ENCODE assay signal across 17 cellular contexts in genomic region chr6:30709101-30709868, GRCh38. TPM values are rescaled to one million over a fixed set of nuclear protein-coding genes. Genes with fewer than 3 reads are reported as not detected.
A peak's percentile ranks its signal among the peaks of the same experiment; 100 is the strongest.
DNase-seq lines count a peak whose midpoint lies in the region; ATAC-seq and TF ChIP-seq lines count a peak whose summit lies in the region.
"Had no signal": no experiment of that assay in that cellular context is flagged by ENCODE, and none has a peak within 500 bp of the region (broad histone marks: within the 10 kb centered on the region; RNA-seq: fewer than 3 reads in every experiment).

No MANE protein-coding gene starts in this region.

- TF ChIP-seq CTCF in endothelial cell (IDR thresholded peaks at IDR 0.05; ENCODE audit: unreplicated experiment) = no peak
- no peak for TF ChIP-seq CTCF in right lobe of liver (IDR thresholded peaks at IDR 0.05)

- H3K4me3 ChIP-seq in right lobe of liver = no peak overlapping the region
- H3K4me3 ChIP-seq: GM23338 had no signal

- peaks cover 0 to 31% (median 15%) of the 10 kb centered on the region in 4 donors for H3K4me1 ChIP-seq in right lobe of liver

- CTCF ChIA-PET in activated CD4-positive, alpha-beta T cell treated with anti-CD3 and anti-CD28 coated beads, Interleukin-2, amount 10 ng/mL, durations not matched to agents 7 days and 5 days (lab: Charles Lee) = interaction anchor here (1.3 to 4.2 kb wide), 5 partner anchors 11 to 30 kb away, joined by 3 to 27 read pairs (median 4); no protein-coding TSS in a partner anchor

- H3K36me3 Mint-ChIP-seq in stimulated activated naive CD8-positive, alpha-beta T cell treated with anti-CD3 and anti-CD28 coated beads, Interleukin-15, Interleukin-2, amounts not matched to agents 100 ng/mL and 50 ng/mL, for 24 hours (ENCODE audit: low read depth) = peaks cover 73% of the 10 kb centered on the region
- peaks cover 60% of the 10 kb centered on the region for H3K36me3 Mint-ChIP-seq in endothelial cell (ENCODE audit: low read depth, unreplicated experiment)
- H3K36me3 Mint-ChIP-seq in immature natural killer cell = peaks cover 19 to 54% (median 38%) of the 10 kb centered on the region in 3 donors
- peaks cover 66% of the 10 kb centered on the region for H3K36me3 Mint-ChIP-seq in activated CD4-positive, alpha-beta T cell treated with anti-CD3 and anti-CD28 coated beads, Interleukin-2, amount 10 ng/mL, durations not matched to agents 7 days and 5 days (ENCODE audit: low read depth)

- peaks cover 15% of the 10 kb centered on the region for H3K4me1 Mint-ChIP-seq in stimulated activated naive CD8-positive, alpha-beta T cell treated with anti-CD3 and anti-CD28 coated beads, Interleukin-15, Interleukin-2, amounts not matched to agents 100 ng/mL and 50 ng/mL, for 24 hours (ENCODE audit: low read depth)
- peaks cover 31% of the 10 kb centered on the region for H3K4me1 Mint-ChIP-seq in stimulated activated naive CD8-positive, alpha-beta T cell treated with anti-CD3 and anti-CD28 coated beads, Interleukin-15, amount 100 ng/mL, for 72 hours
- H3K4me1 Mint-ChIP-seq in endothelial cell (ENCODE audit: unreplicated experiment) = peaks cover 7% of the 10 kb centered on the region
- H3K4me1 Mint-ChIP-seq in immature natural killer cell = peaks cover 32 to 33% of the 10 kb centered on the region in 2 donors
- H3K4me1 Mint-ChIP-seq in activated CD4-positive, alpha-beta T cell treated with anti-CD3 and anti-CD28 coated beads, Interleukin-2, amount 10 ng/mL, durations not matched to agents 7 days and 5 days = peaks cover 39% of the 10 kb centered on the region

- H3K9me3 Mint-ChIP-seq in stimulated activated naive CD8-positive, alpha-beta T cell treated with anti-CD3 and anti-CD28 coated beads, Interleukin-15, Interleukin-2, amounts not matched to agents 100 ng/mL and 50 ng/mL, for 24 hours = no peaks in the 10 kb centered on the region
- H3K9me3 Mint-ChIP-seq in stimulated activated naive CD8-positive, alpha-beta T cell treated with anti-CD3 and anti-CD28 coated beads, Interleukin-15, amount 100 ng/mL, for 72 hours = no peaks in the 10 kb centered on the region
- H3K9me3 Mint-ChIP-seq in endothelial cell (ENCODE audit: unreplicated experiment) (no peaks in the 10 kb centered on the region), immature natural killer cell (no peaks in the 10 kb centered on the region)
- no peaks in the 10 kb centered on the region for H3K9me3 Mint-ChIP-seq in activated CD4-positive, alpha-beta T cell treated with anti-CD3 and anti-CD28 coated beads, Interleukin-2, amount 10 ng/mL, durations not matched to agents 7 days and 5 days
- H3K9me3 Mint-ChIP-seq: CD8-positive, alpha-beta memory T cell; GM23338 had no signal

- H3K27me3 Mint-ChIP-seq in stimulated activated naive CD8-positive, alpha-beta T cell treated with anti-CD3 and anti-CD28 coated beads, Interleukin-15, Interleukin-2, amounts not matched to agents 100 ng/mL and 50 ng/mL, for 24 hours = no peaks in the 10 kb centered on the region
- H3K27me3 Mint-ChIP-seq in stimulated activated naive CD8-positive, alpha-beta T cell treated with anti-CD3 and anti-CD28 coated beads, Interleukin-15, amount 100 ng/mL, for 72 hours = no peaks in the 10 kb centered on the region
- peaks cover 4% of the 10 kb centered on the region for H3K27me3 Mint-ChIP-seq in endothelial cell (ENCODE audit: unreplicated experiment)
- H3K27me3 Mint-ChIP-seq in immature natural killer cell (ENCODE audit: low read depth in 3 of 3) = peaks cover 0 to 2% (median 1%) of the 10 kb centered on the region in 3 donors
- no peaks in the 10 kb centered on the region for H3K27me3 Mint-ChIP-seq in activated CD4-positive, alpha-beta T cell treated with anti-CD3 and anti-CD28 coated beads, Interleukin-2, amount 10 ng/mL, durations not matched to agents 7 days and 5 days
- H3K27me3 Mint-ChIP-seq: CD8-positive, alpha-beta memory T cell had no signal

- TF ChIP-seq POLR2A in right lobe of liver (IDR thresholded peaks at IDR 0.05) = peak; percentile 23

- POLR2A ChIA-PET in activated CD4-positive, alpha-beta T cell treated with anti-CD3 and anti-CD28 coated beads, Interleukin-2, amount 10 ng/mL, durations not matched to agents 7 days and 5 days (lab: Charles Lee) = no interaction called here

- peak overlapping the region in 2 of 3 donors; percentile 42 to 59 for H3K27ac ChIP-seq in right lobe of liver

- no peaks in the 10 kb centered on the region for H3K27me3 ChIP-seq in right lobe of liver

- intact Hi-C loops in right lobe of liver (cut with DNase I) = no loop called here

- no peaks in the 10 kb centered on the region for H3K9me3 ChIP-seq in right lobe of liver

- 64% methylated on average over 2 of the region's 2 CpGs for WGBS in right lobe of liver (ENCODE audit: insufficient coverage, low coverage, low lambda C conversion rate, missing lambda C conversion rate)

- H3K27ac Mint-ChIP-seq in stimulated activated naive CD8-positive, alpha-beta T cell treated with anti-CD3 and anti-CD28 coated beads, Interleukin-15, Interleukin-2, amounts not matched to agents 100 ng/mL and 50 ng/mL, for 24 hours = peak overlapping the region; percentile 1
- H3K27ac Mint-ChIP-seq in stimulated activated naive CD8-positive, alpha-beta T cell treated with anti-CD3 and anti-CD28 coated beads, Interleukin-15, amount 100 ng/mL, for 72 hours = no peak overlapping the region
- H3K27ac Mint-ChIP-seq in endothelial cell (ENCODE audit: unreplicated experiment) (no peak overlapping the region), immature natural killer cell (peak overlapping the region in 3 of 6 donors; percentile 9 to 54 (median 14))
- H3K27ac Mint-ChIP-seq in activated CD4-positive, alpha-beta T cell treated with anti-CD3 and anti-CD28 coated beads, Interleukin-2, amount 10 ng/mL, durations not matched to agents 7 days and 5 days = no peak overlapping the region
- H3K27ac Mint-ChIP-seq: GM23338 had no signal

- ATAC-seq in stimulated activated naive CD8-positive, alpha-beta T cell treated with anti-CD3 and anti-CD28 coated beads, Interleukin-15, amount 100 ng/mL, for 72 hours = no peak
- ATAC-seq in right lobe of liver = peak; percentile 89 to 93 (median 92)
- no peak for ATAC-seq in HG02840 (IDR thresholded peaks at IDR 0.05; ENCODE audit: low FRiP score, unreplicated experiment)
- ATAC-seq: GM23338, PC-3 had no signal

- H3K36me3 ChIP-seq in right lobe of liver = peaks cover 0 to 15% (median 8%) of the 10 kb centered on the region in 4 donors

- no peak for DNase-seq in stimulated activated naive CD8-positive, alpha-beta T cell treated with anti-CD3 and anti-CD28 coated beads, Interleukin-15, amount 100 ng/mL, for 72 hours
- DNase-seq in endothelial cell (ENCODE audit: low spot score) = no peak
- peak in 2 of 3 donors; percentile 0 to 13 for DNase-seq in right lobe of liver
- DNase-seq in immature natural killer cell = no peak
- no peak for DNase-seq in SIG-M5 (lab: John Stamatoyannopoulos, UW)
- no peak for DNase-seq in activated CD4-positive, alpha-beta T cell treated with anti-CD3 and anti-CD28 coated beads, Interleukin-2, amount 10 ng/mL, durations not matched to agents 7 days and 5 days
- DNase-seq: C1 segment of cervical spinal cord; CD8-positive, alpha-beta memory T cell; DMS79; HCEC 1CT; NCI-H1694 treated with DMSO at 0.1 percent for 48 hours; NCI-H345; NCI-H524 treated with DMSO at 0.1 percent for 48 hours; PC-3 had no signal

- H3K4me3 Mint-ChIP-seq in stimulated activated naive CD8-positive, alpha-beta T cell treated with anti-CD3 and anti-CD28 coated beads, Interleukin-15, Interleukin-2, amounts not matched to agents 100 ng/mL and 50 ng/mL, for 24 hours = no peak overlapping the region
- H3K4me3 Mint-ChIP-seq in stimulated activated naive CD8-positive, alpha-beta T cell treated with anti-CD3 and anti-CD28 coated beads, Interleukin-15, amount 100 ng/mL, for 72 hours = no peak overlapping the region
- H3K4me3 Mint-ChIP-seq in endothelial cell (ENCODE audit: unreplicated experiment) (peak overlapping the region; percentile 17), immature natural killer cell (no peak overlapping the region)
- no peak overlapping the region for H3K4me3 Mint-ChIP-seq in activated CD4-positive, alpha-beta T cell treated with anti-CD3 and anti-CD28 coated beads, Interleukin-2, amount 10 ng/mL, durations not matched to agents 7 days and 5 days
- H3K4me3 Mint-ChIP-seq: CD8-positive, alpha-beta memory T cell; GM23338 had no signal

RNA-seq across cellular contexts. Expression of gene MDC1, which starts 7.8 kb away (rescaled TPM):
- 51.7 TPM for total RNA-seq in endothelial cell (ENCODE audit: unreplicated experiment)
- total RNA-seq in right lobe of liver = 10 to 100 TPM in 4 of 6 experiments, 1 to 10 TPM in 2; 8.8 to 15.5 (median 12.1) TPM
- 10 to 100 TPM in 1 of 3 donors, 1 to 10 TPM in 1, not detected in 1; 3.0 to 16.5 TPM for polyA plus RNA-seq in immature natural killer cell
- total RNA-seq in activated CD4-positive, alpha-beta T cell treated with anti-CD3 and anti-CD28 coated beads, Interleukin-2, amount 10 ng/mL, durations not matched to agents 7 days and 5 days = 10 to 100 TPM; 46.8 to 53.2 TPM

RNA-seq across cellular contexts. Expression of gene TUBB, which starts 10.9 kb away (rescaled TPM):
- total RNA-seq in endothelial cell (ENCODE audit: unreplicated experiment) = 1,094 TPM
- total RNA-seq in right lobe of liver = 100 to 1,000 TPM; 150 to 268 (median 241) TPM
- 100 to 1,000 TPM in 1 of 3 donors, 10 to 100 TPM in 2; 80.8 to 215 (median 84.0) TPM for polyA plus RNA-seq in immature natural killer cell
- total RNA-seq in activated CD4-positive, alpha-beta T cell treated with anti-CD3 and anti-CD28 coated beads, Interleukin-2, amount 10 ng/mL, durations not matched to agents 7 days and 5 days = 1,000 to 10,000 TPM; 1,494 to 1,661 TPM

RNA-seq across cellular contexts. Expression of gene NRM, which starts 18.5 kb away (rescaled TPM):
- total RNA-seq in endothelial cell (ENCODE audit: unreplicated experiment) = 26.0 TPM
- 1 to 10 TPM; 1.2 to 2.7 (median 1.9) TPM for total RNA-seq in right lobe of liver
- 10 to 100 TPM in 1 of 3 donors, 1 to 10 TPM in 2; 6.7 to 20.1 (median 8.4) TPM for polyA plus RNA-seq in immature natural killer cell
- 10 to 100 TPM; 43.1 to 58.8 TPM for total RNA-seq in activated CD4-positive, alpha-beta T cell treated with anti-CD3 and anti-CD28 coated beads, Interleukin-2, amount 10 ng/mL, durations not matched to agents 7 days and 5 days

RNA-seq across cellular contexts. Expression of gene PPP1R18, which starts 22.8 kb away (rescaled TPM):
- total RNA-seq in endothelial cell (ENCODE audit: unreplicated experiment) (285 TPM), right lobe of liver (10 to 100 TPM in 4 of 6 experiments, 1 to 10 TPM in 2; 6.7 to 29.1 (median 12.9) TPM)
- 100 to 1,000 TPM; 178 to 308 (median 245) TPM for polyA plus RNA-seq in immature natural killer cell
- 100 to 1,000 TPM; 243 to 272 TPM for total RNA-seq in activated CD4-positive, alpha-beta T cell treated with anti-CD3 and anti-CD28 coated beads, Interleukin-2, amount 10 ng/mL, durations not matched to agents 7 days and 5 days

RNA-seq across cellular contexts. Expression of gene FLOT1, which starts 33.2 kb away (rescaled TPM):
- total RNA-seq in endothelial cell (ENCODE audit: unreplicated experiment) (136 TPM), right lobe of liver (10 to 100 TPM; 37.1 to 92.2 (median 73.5) TPM)
- 100 to 1,000 TPM; 148 to 214 (median 174) TPM for polyA plus RNA-seq in immature natural killer cell
- 100 to 1,000 TPM; 199 to 213 TPM for total RNA-seq in activated CD4-positive, alpha-beta T cell treated with anti-CD3 and anti-CD28 coated beads, Interleukin-2, amount 10 ng/mL, durations not matched to agents 7 days and 5 days

Comparison
In these comparisons a context has a peak if more than half of its experiments do, and no peak if none do; other contexts are left out.
1. ATAC-seq: peak in right lobe of liver (4 of 4); none in stimulated activated naive CD8-positive, alpha-beta T cell treated with anti-CD3 and anti-CD28 coated beads, Interleukin-15, amount 100 ng/mL, for 72 hours (single experiment) and HG02840 (single experiment).
2. DNase-seq: peak in right lobe of liver (2 of 3); none in stimulated activated naive CD8-positive, alpha-beta T cell treated with anti-CD3 and anti-CD28 coated beads, Interleukin-15, amount 100 ng/mL, for 72 hours (0 of 2), endothelial cell (single experiment), immature natural killer cell (0 of 3), SIG-M5 (single experiment) and activated CD4-positive, alpha-beta T cell treated with anti-CD3 and anti-CD28 coated beads, Interleukin-2, amount 10 ng/mL, durations not matched to agents 7 days and 5 days (single experiment).